ENCODE assay signal across 1 cellular context in the genomic region with DNA sequence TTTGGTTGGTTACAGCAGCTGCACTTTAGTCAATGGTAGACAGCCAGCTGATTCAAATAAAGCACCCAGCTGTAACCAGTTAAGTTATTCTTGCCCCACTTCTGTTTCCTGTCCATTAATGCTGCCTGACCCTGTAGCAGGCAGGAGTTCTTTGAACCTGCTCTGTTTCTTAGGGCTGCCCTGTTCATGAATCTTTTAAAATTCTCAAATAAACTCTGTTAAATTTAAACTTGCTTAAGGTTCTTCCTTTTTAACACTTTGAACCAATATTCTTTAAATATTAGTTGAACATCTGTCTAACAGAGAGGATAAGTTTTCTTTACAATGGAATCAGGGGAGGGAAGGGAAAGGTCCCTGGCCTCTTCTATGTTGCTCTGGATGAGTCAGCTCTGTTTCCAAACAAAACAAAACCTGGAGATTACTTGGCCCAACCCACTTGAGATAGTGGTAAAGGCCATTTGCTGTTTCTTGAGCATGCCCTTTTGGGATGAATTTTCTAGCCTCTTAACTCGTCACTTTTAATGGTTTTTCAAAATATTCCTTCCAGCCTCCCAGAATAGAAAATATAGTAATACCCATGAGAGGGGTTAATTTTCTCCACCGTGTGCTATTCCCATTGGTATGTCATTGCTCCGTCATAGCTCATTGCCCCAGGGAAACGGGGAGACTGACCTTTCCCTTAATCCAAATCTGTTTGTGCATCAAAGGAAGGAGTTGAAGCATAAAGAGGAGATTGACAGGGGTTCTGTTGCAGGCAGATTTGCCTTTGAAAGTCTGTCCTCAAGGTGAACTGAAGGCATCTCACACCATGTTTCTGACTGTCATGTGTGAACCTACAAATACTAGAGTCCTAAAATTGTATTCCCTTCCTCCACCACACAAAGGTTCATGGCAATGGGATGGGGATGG.
A peak's percentile ranks its signal among the peaks of the same experiment; 100 is the strongest.
TF ChIP-seq lines count a peak whose summit lies in the region.

No MANE protein-coding gene starts in this region.

TF ChIP-seq in K562, 482 proteins besides CTCF, POLR2A, EP300 and RAD21 (continued from another document):
- TF ChIP-seq HMBOX1 (IDR thresholded peaks at IDR 0.05) (peak; percentile 68; the same call in 1 of the 2 replicates), GABPA (tag; conservative IDR thresholded peaks at IDR 0.05; ENCODE audit: low read depth) (peak; percentile 41; the same call in 1 of the 2 replicates), SMARCE1 (IDR thresholded peaks at IDR 0.05) (0 out of 2 replicates have a peak, but pooled peaks have one; percentile 30), ZNF232 (CRISPR knock-in tag; IDR thresholded peaks at IDR 0.05) (no peak), ZNF655 (CRISPR knock-in tag; IDR thresholded peaks at IDR 0.05) (no peak), ZNF175 (CRISPR knock-in tag; IDR thresholded peaks at IDR 0.05; ENCODE audit: low read depth) (peak; percentile 37; the same call in 1 of the 2 replicates)
- TF ChIP-seq, protein P1, sequence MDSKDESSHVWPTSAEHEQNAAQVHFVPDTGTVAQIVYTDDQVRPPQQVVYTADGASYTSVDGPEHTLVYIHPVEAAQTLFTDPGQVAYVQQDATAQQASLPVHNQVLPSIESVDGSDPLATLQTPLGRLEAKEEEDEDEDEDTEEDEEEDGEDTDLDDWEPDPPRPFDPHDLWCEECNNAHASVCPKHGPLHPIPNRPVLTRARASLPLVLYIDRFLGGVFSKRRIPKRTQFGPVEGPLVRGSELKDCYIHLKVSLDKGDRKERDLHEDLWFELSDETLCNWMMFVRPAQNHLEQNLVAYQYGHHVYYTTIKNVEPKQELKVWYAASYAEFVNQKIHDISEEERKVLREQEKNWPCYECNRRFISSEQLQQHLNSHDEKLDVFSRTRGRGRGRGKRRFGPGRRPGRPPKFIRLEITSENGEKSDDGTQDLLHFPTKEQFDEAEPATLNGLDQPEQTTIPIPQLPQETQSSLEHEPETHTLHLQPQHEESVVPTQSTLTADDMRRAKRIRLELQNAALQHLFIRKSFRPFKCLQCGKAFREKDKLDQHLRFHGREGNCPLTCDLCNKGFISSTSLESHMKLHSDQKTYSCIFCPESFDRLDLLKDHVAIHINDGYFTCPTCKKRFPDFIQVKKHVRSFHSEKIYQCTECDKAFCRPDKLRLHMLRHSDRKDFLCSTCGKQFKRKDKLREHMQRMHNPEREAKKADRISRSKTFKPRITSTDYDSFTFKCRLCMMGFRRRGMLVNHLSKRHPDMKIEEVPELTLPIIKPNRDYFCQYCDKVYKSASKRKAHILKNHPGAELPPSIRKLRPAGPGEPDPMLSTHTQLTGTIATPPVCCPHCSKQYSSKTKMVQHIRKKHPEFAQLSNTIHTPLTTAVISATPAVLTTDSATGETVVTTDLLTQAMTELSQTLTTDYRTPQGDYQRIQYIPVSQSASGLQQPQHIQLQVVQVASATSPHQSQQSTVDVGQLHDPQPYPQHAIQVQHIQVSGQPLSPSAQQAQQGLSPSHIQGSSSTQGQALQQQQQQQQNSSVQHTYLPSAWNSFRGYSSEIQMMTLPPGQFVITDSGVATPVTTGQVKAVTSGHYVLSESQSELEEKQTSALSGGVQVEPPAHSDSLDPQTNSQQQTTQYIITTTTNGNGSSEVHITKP (IDR thresholded peaks at IDR 0.05; ENCODE audit: partially characterized antibody) = peak; percentile 79
